Comparison of ENCODE assay signal across 11 cellular contexts in the genomic region with DNA sequence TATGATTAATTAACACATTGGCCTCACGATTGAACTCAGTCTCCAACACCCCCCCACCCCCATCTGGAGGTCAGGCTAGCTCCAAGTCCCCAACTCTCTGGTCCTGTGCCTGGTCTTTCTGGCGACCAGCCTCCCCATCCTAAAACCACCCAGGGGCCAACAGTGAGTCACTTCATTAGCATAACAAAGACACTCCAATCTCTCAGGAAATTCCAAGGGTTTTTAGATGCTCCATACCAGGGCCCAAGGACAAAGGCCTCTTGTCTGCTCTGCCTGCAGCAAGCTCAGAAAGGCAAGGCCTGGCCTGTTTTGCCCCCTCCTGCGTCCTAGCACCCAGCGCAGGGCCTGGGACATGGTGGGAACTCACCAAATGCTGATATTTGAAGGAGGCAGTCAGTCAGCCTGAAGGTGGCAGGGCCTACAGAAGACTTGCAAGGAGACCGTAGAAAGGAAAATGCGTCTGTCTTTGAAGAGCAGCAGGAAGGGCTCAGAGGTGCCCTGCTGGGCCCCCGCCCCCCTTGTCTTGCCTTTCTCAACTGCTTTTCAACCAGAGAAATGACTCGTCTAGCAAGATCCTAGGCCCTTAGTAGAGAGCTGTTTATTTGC.
DNase-seq lines count a peak whose midpoint lies in the region; ATAC-seq and TF ChIP-seq lines count a peak whose summit lies in the region.
"Had no signal": no experiment of that assay in that cellular context is flagged by ENCODE, and none has a peak within 500 bp of the region (broad histone marks: within the 10 kb centered on the region; RNA-seq: fewer than 3 reads in every experiment).

No MANE protein-coding gene starts in this region.

- H3K4me3 Mint-ChIP-seq in activated naive CD8-positive, alpha-beta T cell treated with anti-CD3 and anti-CD28 coated beads for 36 hours: no peak overlapping the region
- no peak overlapping the region for H3K4me3 Mint-ChIP-seq in activated naive CD8-positive, alpha-beta T cell treated with anti-CD3 and anti-CD28 coated beads, Interleukin-2, amount 50 U/mL, for 24 hours
- no peak overlapping the region for H3K4me3 Mint-ChIP-seq in MCF 10A (ENCODE audit: unreplicated experiment)
- H3K4me3 Mint-ChIP-seq in activated T-cell treated with anti-CD3 and anti-CD28 coated beads, Interleukin-2, amount 50 U/mL, for 24 hours: no peak overlapping the region
- H3K4me3 Mint-ChIP-seq: T-cell had no signal

- intact Hi-C loops in MCF 10A (cut with micrococcal nuclease): loop anchor here (10.0 kb wide), 1 partner anchor 112 kb away; no protein-coding TSS in a partner anchor
- intact Hi-C loops in upper lobe of right lung (cut with DNase I): no loop called here

- no peaks in the 10 kb centered on the region for H3K9me3 Mint-ChIP-seq in activated naive CD8-positive, alpha-beta T cell treated with anti-CD3 and anti-CD28 coated beads for 36 hours
- no peaks in the 10 kb centered on the region for H3K9me3 Mint-ChIP-seq in activated naive CD8-positive, alpha-beta T cell treated with anti-CD3 and anti-CD28 coated beads, Interleukin-2, amount 50 U/mL, for 24 hours
- no peaks in the 10 kb centered on the region for H3K9me3 Mint-ChIP-seq in MCF 10A (ENCODE audit: unreplicated experiment)
- H3K9me3 Mint-ChIP-seq in activated T-cell treated with anti-CD3 and anti-CD28 coated beads, Interleukin-2, amount 50 U/mL, for 24 hours: no peaks in the 10 kb centered on the region
- H3K9me3 Mint-ChIP-seq: T-cell had no signal

- peaks cover 31% of the 10 kb centered on the region for H3K27me3 Mint-ChIP-seq in activated naive CD8-positive, alpha-beta T cell treated with anti-CD3 and anti-CD28 coated beads for 36 hours
- H3K27me3 Mint-ChIP-seq in activated naive CD8-positive, alpha-beta T cell treated with anti-CD3 and anti-CD28 coated beads, Interleukin-2, amount 50 U/mL, for 24 hours: peaks cover 5% of the 10 kb centered on the region
- no peaks in the 10 kb centered on the region for H3K27me3 Mint-ChIP-seq in MCF 10A (ENCODE audit: insufficient read depth, unreplicated experiment)
- peaks cover 38% of the 10 kb centered on the region for H3K27me3 Mint-ChIP-seq in activated T-cell treated with anti-CD3 and anti-CD28 coated beads, Interleukin-2, amount 50 U/mL, for 24 hours

- H3K36me3 ChIP-seq in upper lobe of right lung: no peaks in the 10 kb centered on the region

- peak overlapping the region; percentile 26 for H3K27ac Mint-ChIP-seq in activated naive CD8-positive, alpha-beta T cell treated with anti-CD3 and anti-CD28 coated beads for 36 hours
- no peak overlapping the region for H3K27ac Mint-ChIP-seq in activated naive CD8-positive, alpha-beta T cell treated with anti-CD3 and anti-CD28 coated beads, Interleukin-2, amount 50 U/mL, for 24 hours
- H3K27ac Mint-ChIP-seq in MCF 10A (ENCODE audit: low read depth, unreplicated experiment): peak overlapping the region; percentile 43
- no peak overlapping the region for H3K27ac Mint-ChIP-seq in activated T-cell treated with anti-CD3 and anti-CD28 coated beads, Interleukin-2, amount 50 U/mL, for 24 hours
- H3K27ac Mint-ChIP-seq: T-cell had no signal

- H3K9me3 ChIP-seq in upper lobe of right lung: no peaks in the 10 kb centered on the region

- H3K27ac ChIP-seq in upper lobe of right lung: no peak overlapping the region

- no peak for DNase-seq in activated naive CD8-positive, alpha-beta T cell treated with anti-CD3 and anti-CD28 coated beads for 36 hours
- DNase-seq in activated naive CD8-positive, alpha-beta T cell treated with anti-CD3 and anti-CD28 coated beads, Interleukin-2, amount 50 U/mL, for 24 hours: no peak
- DNase-seq in MCF 10A (ENCODE audit: unreplicated experiment) (peak; percentile 86), inferior parietal cortex (ENCODE audit: extremely low spot score) (peak; percentile 27), upper lobe of right lung (peak; percentile 22), mesenteric fat pad (ENCODE audit: low spot score) (no peak)
- DNase-seq in activated T-cell treated with anti-CD3 and anti-CD28 coated beads, Interleukin-2, amount 50 U/mL, for 24 hours: no peak
- DNase-seq: activated naive CD4-positive, alpha-beta T cell treated with Interleukin-2 at 50 U/mL for 16 hours; NCI-H2029; T-cell had no signal

- BruUV-seq in MCF 10A (replicated peaks; lab: Mats Ljungman, UMichigan): no TSS peak

- POLR2A ChIA-PET in MCF 10A (lab: Yijun Ruan, JAX): interaction anchor here (0.7 kb wide), 1 partner anchor 63 kb away, joined by 3 read pairs; no protein-coding TSS in a partner anchor

- H3K4me1 Mint-ChIP-seq in activated naive CD8-positive, alpha-beta T cell treated with anti-CD3 and anti-CD28 coated beads for 36 hours: no peaks in the 10 kb centered on the region
- no peaks in the 10 kb centered on the region for H3K4me1 Mint-ChIP-seq in activated naive CD8-positive, alpha-beta T cell treated with anti-CD3 and anti-CD28 coated beads, Interleukin-2, amount 50 U/mL, for 24 hours
- H3K4me1 Mint-ChIP-seq in MCF 10A (ENCODE audit: insufficient read depth, unreplicated experiment): peaks cover 20% of the 10 kb centered on the region
- no peaks in the 10 kb centered on the region for H3K4me1 Mint-ChIP-seq in activated T-cell treated with anti-CD3 and anti-CD28 coated beads, Interleukin-2, amount 50 U/mL, for 24 hours (ENCODE audit: low read depth)
- H3K4me1 Mint-ChIP-seq: T-cell had no signal

- H3K36me3 Mint-ChIP-seq in activated naive CD8-positive, alpha-beta T cell treated with anti-CD3 and anti-CD28 coated beads for 36 hours: no peaks in the 10 kb centered on the region
- no peaks in the 10 kb centered on the region for H3K36me3 Mint-ChIP-seq in activated naive CD8-positive, alpha-beta T cell treated with anti-CD3 and anti-CD28 coated beads, Interleukin-2, amount 50 U/mL, for 24 hours (ENCODE audit: low read depth)
- H3K36me3 Mint-ChIP-seq in MCF 10A (ENCODE audit: insufficient read depth, unreplicated experiment): no peaks in the 10 kb centered on the region
- H3K36me3 Mint-ChIP-seq in activated T-cell treated with anti-CD3 and anti-CD28 coated beads, Interleukin-2, amount 50 U/mL, for 24 hours (ENCODE audit: low read depth): no peaks in the 10 kb centered on the region
- H3K36me3 Mint-ChIP-seq: T-cell had no signal

- CTCF ChIA-PET in MCF 10A (lab: Yijun Ruan, JAX): interaction anchor here (0.6 to 1.0 kb wide), 4 partner anchors 10 to 1488 kb away, joined by 3 to 4 read pairs (median 3); no protein-coding TSS in a partner anchor

- H3K4me1 ChIP-seq in upper lobe of right lung: no peaks in the 10 kb centered on the region

- no peak overlapping the region for H3K4me3 ChIP-seq in upper lobe of right lung

- TF ChIP-seq CTCF in MCF 10A (IDR thresholded peaks at IDR 0.05; ENCODE audit: unreplicated experiment): no peak
- no peak for TF ChIP-seq CTCF in upper lobe of right lung (IDR thresholded peaks at IDR 0.05)

- peaks cover 34% of the 10 kb centered on the region for H3K27me3 ChIP-seq in upper lobe of right lung

- no peak for ATAC-seq in activated naive CD8-positive, alpha-beta T cell treated with anti-CD3 and anti-CD28 coated beads, Interleukin-2, amount 50 U/mL, for 24 hours
- ATAC-seq in upper lobe of right lung: no peak
- no peak for ATAC-seq in HG02571 (IDR thresholded peaks at IDR 0.05; ENCODE audit: unreplicated experiment)
- ATAC-seq: T-cell had no signal

Comparison
In these comparisons a context has a peak if more than half of its experiments do, and no peak if none do; other contexts are left out.
1. H3K27ac Mint-ChIP-seq: peak in activated naive CD8-positive, alpha-beta T cell treated with anti-CD3 and anti-CD28 coated beads for 36 hours (single experiment) and MCF 10A (single experiment); none in activated naive CD8-positive, alpha-beta T cell treated with anti-CD3 and anti-CD28 coated beads, Interleukin-2, amount 50 U/mL, for 24 hours (single experiment) and activated T-cell treated with anti-CD3 and anti-CD28 coated beads, Interleukin-2, amount 50 U/mL, for 24 hours (single experiment).
2. DNase-seq: peak in MCF 10A (single experiment), inferior parietal cortex (single experiment) and upper lobe of right lung (single experiment); none in activated naive CD8-positive, alpha-beta T cell treated with anti-CD3 and anti-CD28 coated beads for 36 hours (single experiment), activated naive CD8-positive, alpha-beta T cell treated with anti-CD3 and anti-CD28 coated beads, Interleukin-2, amount 50 U/mL, for 24 hours (single experiment), activated T-cell treated with anti-CD3 and anti-CD28 coated beads, Interleukin-2, amount 50 U/mL, for 24 hours (single experiment) and mesenteric fat pad (single experiment).